8 cellular contexts compared by ENCODE assay signal in genomic region chr16:78098544-78099371, GRCh38. TPM values are rescaled to one million over a fixed set of nuclear protein-coding genes. Genes with fewer than 3 reads are reported as not detected.
A peak's percentile ranks its signal among the peaks of the same experiment; 100 is the strongest.
DNase-seq lines count a peak whose midpoint lies in the region; ATAC-seq and TF ChIP-seq lines count a peak whose summit lies in the region.

No MANE protein-coding gene starts in this region.

- H3K27me3 Mint-ChIP-seq in progenitor cell of endocrine pancreas, result peaks cover 3% of the 10 kb centered on the region

- H3K27ac ChIP-seq in Peyer's patch, result peak overlapping the region; percentile 58 to 94 (median 89)

- H3K4me1 Mint-ChIP-seq in progenitor cell of endocrine pancreas (ENCODE audit: low read depth), result peaks cover 13% of the 10 kb centered on the region

- H3K27me3 ChIP-seq in Peyer's patch, result no peaks in the 10 kb centered on the region

- H3K36me3 Mint-ChIP-seq in progenitor cell of endocrine pancreas (ENCODE audit: insufficient read depth), result no peaks in the 10 kb centered on the region

- H3K27ac Mint-ChIP-seq in progenitor cell of endocrine pancreas, result peak overlapping the region; percentile 91

- H3K36me3 ChIP-seq in Peyer's patch, result no peaks in the 10 kb centered on the region

- no peaks in the 10 kb centered on the region for H3K9me3 ChIP-seq in Peyer's patch

- peaks cover 0 to 6% (median 2%) of the 10 kb centered on the region in 4 donors for H3K4me1 ChIP-seq in Peyer's patch

- H3K4me3 ChIP-seq in GM12864 (ENCODE audit: low read depth, low read length) (peak overlapping the region; percentile 94), Peyer's patch (peak overlapping the region; percentile 79 to 90 (median 82)), epithelial cell of proximal tubule (ENCODE audit: low read depth, low read length) (peak overlapping the region; percentile 99)

- DNase-seq in GM12864 (ENCODE audit: low read depth), result no peak
- no peak for DNase-seq in Peyer's patch
- DNase-seq in epithelial cell of proximal tubule (ENCODE audit: low read depth), result no peak
- DNase-seq in progenitor cell of endocrine pancreas (ENCODE audit: low spot score, unreplicated experiment), result no peak

- peak overlapping the region; percentile 90 for H3K4me3 Mint-ChIP-seq in progenitor cell of endocrine pancreas (ENCODE audit: low read depth)

- H3K9me3 Mint-ChIP-seq in progenitor cell of endocrine pancreas (ENCODE audit: low read depth), result peaks cover 3% of the 10 kb centered on the region

- TF ChIP-seq CTCF in GM12864 (IDR thresholded peaks at IDR 0.05; ENCODE audit: low read depth, low read length, missing control alignments), result no peak
- TF ChIP-seq CTCF in Peyer's patch (IDR thresholded peaks at IDR 0.05), result no peak
- no peak for TF ChIP-seq CTCF in epithelial cell of proximal tubule (conservative IDR thresholded peaks at IDR 0.05; ENCODE audit: low read depth, low read length)
- no peak for TF ChIP-seq CTCF in progenitor cell of endocrine pancreas (IDR thresholded peaks at IDR 0.05; ENCODE audit: unreplicated experiment)

- no peak for ATAC-seq in GM21381 (IDR thresholded peaks at IDR 0.05; ENCODE audit: unreplicated experiment)
- ATAC-seq in esophagus mucosa, result no peak
- no peak for ATAC-seq in HG03025 (IDR thresholded peaks at IDR 0.05; ENCODE audit: low FRiP score, unreplicated experiment)
- no peak for ATAC-seq in HG03460 (IDR thresholded peaks at IDR 0.05; ENCODE audit: unreplicated experiment)

- no peak for TF ChIP-seq POLR2A in Peyer's patch (IDR thresholded peaks at IDR 0.05)

RNA-seq across cellular contexts. Expression of gene WWOX, which starts 0.7 kb away (rescaled TPM):
- total RNA-seq in Peyer's patch (100 to 1,000 TPM in 1 of 4 donors, 10 to 100 TPM in 3; 17.3 to 197 (median 57.5) TPM), epithelial cell of proximal tubule (11.9 and 29.6 TPM in 2 replicates), progenitor cell of endocrine pancreas (43.2 and 48.7 TPM in 2 replicates), esophagus mucosa (11.2 TPM)
